ENCODE assay signal across 8 cellular contexts in the genomic region with DNA sequence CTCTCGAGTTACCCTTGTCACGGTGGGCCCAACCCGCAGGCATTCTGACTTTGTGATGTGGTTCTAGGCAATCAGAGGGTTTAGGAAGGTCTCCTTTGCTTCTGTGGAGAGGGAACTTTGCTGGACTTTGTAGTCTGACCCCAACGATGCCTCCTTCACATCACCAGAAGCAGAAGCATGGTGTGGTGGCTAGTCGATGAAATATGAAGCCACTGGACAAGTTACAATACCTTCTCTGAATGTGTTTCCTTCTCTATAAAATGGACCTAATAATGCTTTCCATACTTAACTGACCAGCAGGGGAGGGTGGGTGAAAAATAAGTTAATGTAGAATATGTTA. TPM values are rescaled to one million over a fixed set of nuclear protein-coding genes. Genes with fewer than 3 reads are reported as not detected.
DNase-seq lines count a peak whose midpoint lies in the region; ATAC-seq and TF ChIP-seq lines count a peak whose summit lies in the region.

No MANE protein-coding gene starts in this region.

- no peaks in the 10 kb centered on the region; the same call in 2 of the 3 replicates for H3K9me3 Mint-ChIP-seq in GM23338
- H3K9me3 Mint-ChIP-seq in activated CD8-positive, alpha-beta T cell treated with anti-CD3 and anti-CD28 coated beads, Interleukin-2, amount 10 ng/mL, durations not matched to agents 7 days and 5 days (ENCODE audit: insufficient read depth): peaks cover 23% of the 10 kb centered on the region

- peak overlapping the region; percentile 97 for H3K4me3 Mint-ChIP-seq in GM23338
- H3K4me3 Mint-ChIP-seq in activated CD8-positive, alpha-beta T cell treated with anti-CD3 and anti-CD28 coated beads, Interleukin-2, amount 10 ng/mL, durations not matched to agents 7 days and 5 days: peak overlapping the region; percentile 91

- H3K4me1 ChIP-seq in GM23338 (ENCODE audit: insufficient read depth) (peaks cover 9% of the 10 kb centered on the region; the same call in 1 of the 2 replicates), iPS DF 6.9 (ENCODE audit: control insufficient read depth, insufficient read depth, low read length) (no peaks in the 10 kb centered on the region), skeletal muscle tissue (ENCODE audit: control insufficient read depth in 3 of 3, insufficient read depth in 3 of 3, low read length in 3 of 3) (peaks cover 3 to 11% (median 5%) of the 10 kb centered on the region in 3 donors)

- H3K27me3 ChIP-seq in GM23338 (ENCODE audit: insufficient read depth) (peaks cover 44% of the 10 kb centered on the region), iPS DF 6.9 (ENCODE audit: control insufficient read depth, insufficient read depth, low read length) (peaks cover 4% of the 10 kb centered on the region; the same call in 1 of the 2 replicates), skeletal muscle tissue (ENCODE audit: control insufficient read depth in 3 of 3, insufficient read depth in 3 of 3, low read length in 3 of 3) (no peaks in the 10 kb centered on the region)

- H3K36me3 ChIP-seq in GM23338 (ENCODE audit: insufficient read depth): no peaks in the 10 kb centered on the region
- H3K36me3 ChIP-seq in iPS DF 6.9 (ENCODE audit: control insufficient read depth, insufficient read depth, low read length): no peaks in the 10 kb centered on the region
- no peaks in the 10 kb centered on the region for H3K36me3 ChIP-seq in skeletal muscle tissue (ENCODE audit: control insufficient read depth in 3 of 3, insufficient read depth in 3 of 3, low read length in 3 of 3)

- WGBS in iPS DF 6.9 (ENCODE audit: insufficient coverage, insufficient read length): no CpG with 5 or more reads among the region's 5 CpGs

- H3K9me2 ChIP-seq in GM23338 (ENCODE audit: insufficient read depth): no peaks in the 10 kb centered on the region; the same call in 1 of the 2 replicates

- H3K4me3 ChIP-seq in GM23338 (peak overlapping the region; percentile 91), iPS DF 6.9 (ENCODE audit: low read length) (peak overlapping the region; percentile 84; the same call in 1 of the 2 replicates), skeletal muscle tissue (ENCODE audit: low read length in 3 of 3) (peak overlapping the region; percentile 81 to 88 (median 85))

- peak overlapping the region; percentile 98 for H2AFZ ChIP-seq in GM23338

- peaks cover 23% of the 10 kb centered on the region for H3K27me3 Mint-ChIP-seq in GM23338 (ENCODE audit: insufficient read depth, low read depth, poor library complexity)
- H3K27me3 Mint-ChIP-seq in activated CD8-positive, alpha-beta T cell treated with anti-CD3 and anti-CD28 coated beads, Interleukin-2, amount 10 ng/mL, durations not matched to agents 7 days and 5 days (ENCODE audit: low read depth): no peaks in the 10 kb centered on the region

- H4K20me1 ChIP-seq in GM23338 (replicated peaks; ENCODE audit: insufficient read depth): no peaks in the 10 kb centered on the region

- H3F3A ChIP-seq in GM23338 (replicated peaks; ENCODE audit: low read depth): no peaks in the 10 kb centered on the region

- DNase-seq in GM23338 (ENCODE audit: low spot score) (no peak), iPS DF 6.9 (ENCODE audit: low read depth, low spot score) (no peak), KG1 (lab: John Stamatoyannopoulos, UW) (no peak), NCI-H510A (lab: John Stamatoyannopoulos, UW) (no peak)
- no peak for DNase-seq in activated CD8-positive, alpha-beta T cell treated with anti-CD3 and anti-CD28 coated beads, Interleukin-2, amount 10 ng/mL, durations not matched to agents 7 days and 5 days

- H3K27ac ChIP-seq in GM23338 (ENCODE audit: low read depth): no peak overlapping the region
- no peak overlapping the region for H3K27ac ChIP-seq in iPS DF 6.9 (ENCODE audit: low read length)
- H3K27ac ChIP-seq in skeletal muscle tissue (ENCODE audit: low read depth, low read length): no peak overlapping the region

- POLR2A ChIA-PET in activated CD8-positive, alpha-beta T cell treated with anti-CD3 and anti-CD28 coated beads, Interleukin-2, amount 10 ng/mL, durations not matched to agents 7 days and 5 days (lab: Charles Lee): interaction anchor here (1.1 kb wide), 1 partner anchor 139 kb away, joined by 3 read pairs; no protein-coding TSS in a partner anchor

- H3K79me2 ChIP-seq in GM23338 (replicated peaks; ENCODE audit: insufficient read depth): no peaks in the 10 kb centered on the region

- H3K27ac Mint-ChIP-seq in GM23338: no peak overlapping the region
- peak overlapping the region; percentile 96 for H3K27ac Mint-ChIP-seq in activated CD8-positive, alpha-beta T cell treated with anti-CD3 and anti-CD28 coated beads, Interleukin-2, amount 10 ng/mL, durations not matched to agents 7 days and 5 days

- no peak for TF ChIP-seq CTCF in GM23338 (conservative IDR thresholded peaks at IDR 0.05; ENCODE audit: low read depth in 2 of 2)

- ATAC-seq in GM23338: no peak
- no peak for ATAC-seq in activated CD8-positive, alpha-beta T cell treated with anti-CD3 and anti-CD28 coated beads, Interleukin-2, amount 10 ng/mL, durations not matched to agents 7 days and 5 days
- no peak for ATAC-seq in esophagus mucosa
- no peak for ATAC-seq in HG02938 (IDR thresholded peaks at IDR 0.05; ENCODE audit: unreplicated experiment)

- peaks cover 2% of the 10 kb centered on the region; the same call in 1 of the 3 replicates for H3K4me1 Mint-ChIP-seq in GM23338
- H3K4me1 Mint-ChIP-seq in activated CD8-positive, alpha-beta T cell treated with anti-CD3 and anti-CD28 coated beads, Interleukin-2, amount 10 ng/mL, durations not matched to agents 7 days and 5 days (ENCODE audit: low read depth): peaks cover 38% of the 10 kb centered on the region

- peak overlapping the region; percentile 65 to 74 (median 74) for H3K9ac ChIP-seq in skeletal muscle tissue (ENCODE audit: low read depth in 1 of 3, low read length in 3 of 3)

- H3K36me3 Mint-ChIP-seq in GM23338 (ENCODE audit: low read depth): no peaks in the 10 kb centered on the region
- peaks cover 5% of the 10 kb centered on the region for H3K36me3 Mint-ChIP-seq in activated CD8-positive, alpha-beta T cell treated with anti-CD3 and anti-CD28 coated beads, Interleukin-2, amount 10 ng/mL, durations not matched to agents 7 days and 5 days (ENCODE audit: low read depth)

- H3K4me2 ChIP-seq in GM23338: peak overlapping the region; percentile 96

- CTCF ChIA-PET in activated CD8-positive, alpha-beta T cell treated with anti-CD3 and anti-CD28 coated beads, Interleukin-2, amount 10 ng/mL, durations not matched to agents 7 days and 5 days (lab: Charles Lee): interaction anchor here (0.8 to 4.8 kb wide), 10 partner anchors 9 to 308 kb away, joined by 3 to 41 read pairs (median 6); no protein-coding TSS in a partner anchor

- H3K9me3 ChIP-seq in iPS DF 6.9 (ENCODE audit: control insufficient read depth, insufficient read depth, low read length) (no peaks in the 10 kb centered on the region), skeletal muscle tissue (ENCODE audit: control insufficient read depth in 3 of 3, low read length in 3 of 3) (no peaks in the 10 kb centered on the region)

TF ChIP-seq in GM23338, 12 proteins besides CTCF, POLR2A, EP300 and RAD21 (continues in another document):
- TF ChIP-seq NANOG (IDR thresholded peaks at IDR 0.05; ENCODE audit: borderline replicate concordance) (no peak), CREB1 (CRISPR knock-in tag; IDR thresholded peaks at IDR 0.05; ENCODE audit: low read depth) (no peak), STAT1 (IDR thresholded peaks at IDR 0.05; ENCODE audit: unreplicated experiment) (no peak), ZNF331 (CRISPR knock-in tag; IDR thresholded peaks at IDR 0.05; ENCODE audit: low read depth) (no peak), POLR2AphosphoS5 (IDR thresholded peaks at IDR 0.05; ENCODE audit: low read depth) (no peak), JUNB (IDR thresholded peaks at IDR 0.05; ENCODE audit: unreplicated experiment) (no peak)
- TF ChIP-seq, protein P1, sequence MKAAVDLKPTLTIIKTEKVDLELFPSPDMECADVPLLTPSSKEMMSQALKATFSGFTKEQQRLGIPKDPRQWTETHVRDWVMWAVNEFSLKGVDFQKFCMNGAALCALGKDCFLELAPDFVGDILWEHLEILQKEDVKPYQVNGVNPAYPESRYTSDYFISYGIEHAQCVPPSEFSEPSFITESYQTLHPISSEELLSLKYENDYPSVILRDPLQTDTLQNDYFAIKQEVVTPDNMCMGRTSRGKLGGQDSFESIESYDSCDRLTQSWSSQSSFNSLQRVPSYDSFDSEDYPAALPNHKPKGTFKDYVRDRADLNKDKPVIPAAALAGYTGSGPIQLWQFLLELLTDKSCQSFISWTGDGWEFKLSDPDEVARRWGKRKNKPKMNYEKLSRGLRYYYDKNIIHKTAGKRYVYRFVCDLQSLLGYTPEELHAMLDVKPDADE (IDR thresholded peaks at IDR 0.05): no peak

RNA-seq across cellular contexts. Expression of a gene that starts 0.6 kb away (rescaled TPM):
- 0.17 and 7.4 TPM in 2 replicates for total RNA-seq in GM23338 (2014; rRNA removed; shearing (Covaris generic))
- polyA plus RNA-seq in GM23338 (2016; fragmentation: Nextera tagmentation; extraction: Ambion mirVana): 0.21 and 0.28 TPM in 2 replicates
- total RNA-seq in activated CD8-positive, alpha-beta T cell treated with anti-CD3 and anti-CD28 coated beads, Interleukin-2, amount 10 ng/mL, durations not matched to agents 7 days and 5 days: 1 to 10 TPM; 5.1 to 6.4 TPM
- 3.7 TPM for total RNA-seq in skeletal muscle tissue
- 1.6 TPM for total RNA-seq in esophagus mucosa
